8 cellular contexts compared by ENCODE assay signal in genomic region chr13:27425918-27426630, GRCh38. TPM values are rescaled to one million over a fixed set of nuclear protein-coding genes. Genes with fewer than 3 reads are reported as not detected.
DNase-seq lines count a peak whose midpoint lies in the region; ATAC-seq lines count a peak whose summit lies in the region.

No MANE protein-coding gene starts in this region.

- H3K27me3 ChIP-seq in BLaER1 treated with 17β-estradiol and CSF1 and Interleukin-3, amounts not matched to agents 10 nM and 100 nM = no peaks in the 10 kb centered on the region
- H3K27me3 ChIP-seq in NT2/D1 (ENCODE audit: insufficient read depth, insufficient read length) = peaks cover 20% of the 10 kb centered on the region
- no peaks in the 10 kb centered on the region for H3K27me3 ChIP-seq in esophagus (ENCODE audit: control insufficient read depth in 1 of 2, insufficient read depth in 2 of 2, low read length in 2 of 2)

- ATAC-seq in GM19324 (IDR thresholded peaks at IDR 0.05; ENCODE audit: low FRiP score, unreplicated experiment) (peak; percentile 60), HG03460 (IDR thresholded peaks at IDR 0.05; ENCODE audit: unreplicated experiment) (peak; percentile 69)

- peaks cover 0 to 6% (median 0%) of the 10 kb centered on the region in 11 experiments; a peak in 5 of 22 replicates for H3K9me3 ChIP-seq in BLaER1 treated with 17β-estradiol and CSF1 and Interleukin-3, amounts not matched to agents 10 nM and 100 nM (replicated peaks in 1 of 11)
- H3K9me3 ChIP-seq in NT2/D1 (ENCODE audit: insufficient read depth, low read length) (no peaks in the 10 kb centered on the region), esophagus (ENCODE audit: control insufficient read depth in 2 of 2, insufficient read depth in 1 of 2, low read depth in 1 of 2, low read length in 1 of 2) (no peaks in the 10 kb centered on the region)

- peak overlapping the region; percentile 74 to 87 (median 82) for H3K9ac ChIP-seq in BLaER1 treated with 17β-estradiol and CSF1 and Interleukin-3, amounts not matched to agents 10 nM and 100 nM
- H3K9ac ChIP-seq in NT2/D1 (ENCODE audit: insufficient read length, low read depth) = peak overlapping the region; percentile 24

- 10 to 17% methylated on average over 17 of the region's 17 CpGs for WGBS in esophagus, 2 donors

- peaks cover 41 to 54% (median 49%) of the 10 kb centered on the region in 10 experiments for H3K4me1 ChIP-seq in BLaER1 treated with 17β-estradiol and CSF1 and Interleukin-3, amounts not matched to agents 10 nM and 100 nM
- H3K4me1 ChIP-seq in NT2/D1 (ENCODE audit: insufficient read depth, insufficient read length) (no peaks in the 10 kb centered on the region), esophagus (ENCODE audit: control insufficient read depth in 2 of 2, insufficient read depth in 2 of 2, low read length in 1 of 2) (peaks cover 0 to 17% of the 10 kb centered on the region in 2 donors)

- DNase-seq in NT2/D1 (ENCODE audit: low read depth, low spot score) (no peak), activated T-cell treated with anti-CD3 and anti-CD28 coated beads for 24 hours (ENCODE audit: low read depth) (peak; percentile 60), myocyte (ENCODE audit: low read depth) (peak; percentile 87)
- peak; percentile 52 to 83 (median 72) for DNase-seq in stimulated activated naive CD4-positive, alpha-beta T cell (lab: John Stamatoyannopoulos, UW)

- H4K20me1 ChIP-seq in BLaER1 treated with 17β-estradiol and CSF1 and Interleukin-3, amounts not matched to agents 10 nM and 100 nM = peaks cover 0 to 37% (median 28%) of the 10 kb centered on the region in 11 experiments; a peak in 15 of 22 replicates

- H3K36me3 ChIP-seq in BLaER1 treated with 17β-estradiol and CSF1 and Interleukin-3, amounts not matched to agents 10 nM and 100 nM = peaks cover 30 to 44% (median 42%) of the 10 kb centered on the region in 11 experiments
- H3K36me3 ChIP-seq in NT2/D1 (ENCODE audit: insufficient read depth, insufficient read length, low read length) (peaks cover 44% of the 10 kb centered on the region), esophagus (ENCODE audit: control insufficient read depth in 2 of 2, insufficient read depth in 2 of 2, low read length in 1 of 2) (peaks cover 0 to 7% of the 10 kb centered on the region in 2 donors)

- peak overlapping the region; percentile 60 to 78 (median 66) for H3K4me3 ChIP-seq in BLaER1 treated with 17β-estradiol and CSF1 and Interleukin-3, amounts not matched to agents 10 nM and 100 nM
- peak overlapping the region; percentile 1 for H3K4me3 ChIP-seq in NT2/D1 (ENCODE audit: insufficient read length, low read depth)
- peak overlapping the region; percentile 61 to 90 for H3K4me3 ChIP-seq in esophagus (ENCODE audit: low read depth in 1 of 2, low read length in 2 of 2)

- H3K4me2 ChIP-seq in BLaER1 treated with 17β-estradiol and CSF1 and Interleukin-3, amounts not matched to agents 10 nM and 100 nM = peak overlapping the region; percentile 82 to 100 (median 93)

- peak overlapping the region; percentile 86 to 94 (median 91) for H3K27ac ChIP-seq in BLaER1 treated with 17β-estradiol and CSF1 and Interleukin-3, amounts not matched to agents 10 nM and 100 nM
- H3K27ac ChIP-seq in esophagus (ENCODE audit: low read depth in 2 of 2, low read length in 1 of 2) = peak overlapping the region; percentile 96 to 99

RNA-seq across cellular contexts. Expression of gene GTF3A, which starts 1.7 kb away (rescaled TPM):
- 100 to 1,000 TPM in 1 of 2 donors, 10 to 100 TPM in 1; 80.4 to 147 TPM for polyA plus RNA-seq in esophagus
- total RNA-seq in myocyte = 279 and 281 TPM in 2 replicates
- polyA plus RNA-seq in myocyte (2012) = 121 TPM

RNA-seq across cellular contexts. Expression of gene MTIF3, which starts 24.3 kb away (rescaled TPM):
- polyA plus RNA-seq in esophagus = 10 to 100 TPM; 54.9 to 62.1 TPM
- total RNA-seq in myocyte = 50.2 and 89.3 TPM in 2 replicates
- polyA plus RNA-seq in myocyte (2012) = 43.0 TPM

Comparison
In these comparisons a context has a peak if more than half of its experiments do, and no peak if none do; other contexts are left out.
1. H3K4me3 ChIP-seq: peak in every context shown above with its lines; median percentile 76 in esophagus; 66 in BLaER1 treated with 17β-estradiol and CSF1 and Interleukin-3, amounts not matched to agents 10 nM and 100 nM; 1 in NT2/D1.